In genomic region chr3:189530822-189531221, GRCh38 we compare ENCODE assay signal across 20 cellular contexts.
DNase-seq lines count a peak whose midpoint lies in the region; ATAC-seq and TF ChIP-seq lines count a peak whose summit lies in the region.
"Had no signal": no experiment of that assay in that cellular context is flagged by ENCODE, and none has a peak within 500 bp of the region (broad histone marks: within the 10 kb centered on the region; RNA-seq: fewer than 3 reads in every experiment).

No MANE protein-coding gene starts in this region.

- H3K27ac ChIP-seq in coronary artery (no peak overlapping the region), trophoblast cell (ENCODE audit: low read depth, low read length) (no peak overlapping the region)
- H3K27ac ChIP-seq: epithelial cell of prostate, heart right ventricle, PC-9, right atrium auricular region had no signal

- H3K27me3 Mint-ChIP-seq in activated naive CD8-positive, alpha-beta T cell = no peaks in the 10 kb centered on the region
- H3K27me3 Mint-ChIP-seq: activated naive CD8-positive, alpha-beta T cell treated with anti-CD3 and anti-CD28 coated beads, Interleukin-2, amount 10 ng/mL, durations not matched to agents 7 days and 5 days; CD4-positive, CD25-positive, alpha-beta regulatory T cell had no signal

- no peak overlapping the region for H2BK5ac ChIP-seq in trophoblast cell (ENCODE audit: low read depth, low read length, poor library complexity)

- H2BK120ac ChIP-seq in trophoblast cell (ENCODE audit: insufficient read depth, low read length, poor library complexity) = no peak overlapping the region

- H3K9me3 ChIP-seq in trophoblast cell (ENCODE audit: insufficient read depth, low read depth, low read length) = no peaks in the 10 kb centered on the region

- no peaks in the 10 kb centered on the region for H3K27me3 ChIP-seq in trophoblast cell (ENCODE audit: insufficient read depth, low read length)
- H3K27me3 ChIP-seq: heart right ventricle, right atrium auricular region had no signal

- no peak for TF ChIP-seq CTCF in coronary artery (IDR thresholded peaks at IDR 0.05)

- H3K36me3 ChIP-seq in trophoblast cell (ENCODE audit: control insufficient read depth in 1 of 2, insufficient read depth in 2 of 2, low read length in 2 of 2) = no peaks in the 10 kb centered on the region
- H3K36me3 ChIP-seq: heart right ventricle, right atrium auricular region had no signal

- no peaks in the 10 kb centered on the region for H3K79me2 ChIP-seq in trophoblast cell (ENCODE audit: control insufficient read depth, insufficient read depth, low read length, poor library complexity)

- no CpG with 5 or more reads among the region's 4 CpGs for WGBS in trophoblast cell (ENCODE audit: extremely low coverage, insufficient coverage, insufficient read length)

- no peak overlapping the region for H3K4me3 Mint-ChIP-seq in activated naive CD8-positive, alpha-beta T cell
- H3K4me3 Mint-ChIP-seq: activated naive CD8-positive, alpha-beta T cell treated with anti-CD3 and anti-CD28 coated beads, Interleukin-2, amount 10 ng/mL, durations not matched to agents 7 days and 5 days; CD4-positive, CD25-positive, alpha-beta regulatory T cell; natural killer cell treated with Interleukin-12 subunit alpha and Interleukin-12 subunit beta and Interleukin-15 and Interleukin-18, amount 100 ng/mL, for 72 hours had no signal

- H4K91ac ChIP-seq in trophoblast cell (ENCODE audit: low read depth, low read length) = no peak overlapping the region

- H4K8ac ChIP-seq in trophoblast cell (ENCODE audit: low read depth, low read length) = no peak overlapping the region

- H3K36me3 Mint-ChIP-seq in activated naive CD8-positive, alpha-beta T cell = peaks cover 3% of the 10 kb centered on the region
- H3K36me3 Mint-ChIP-seq: activated naive CD8-positive, alpha-beta T cell treated with anti-CD3 and anti-CD28 coated beads, Interleukin-2, amount 10 ng/mL, durations not matched to agents 7 days and 5 days; natural killer cell treated with Interleukin-12 subunit alpha and Interleukin-12 subunit beta and Interleukin-15 and Interleukin-18, amount 100 ng/mL, for 72 hours had no signal

- no peak overlapping the region for H4K12ac ChIP-seq in trophoblast cell (ENCODE audit: low read depth, low read length)

- DNase-seq in EL = peak; percentile 34
- peak; percentile 35 for DNase-seq in KG1 (lab: John Stamatoyannopoulos, UW)
- peak; percentile 67 for DNase-seq in kidney tubule cell (ENCODE audit: low spot score)
- no peak for DNase-seq in coronary artery (ENCODE audit: low spot score)
- no peak for DNase-seq in trophoblast cell
- DNase-seq: activated naive CD8-positive, alpha-beta T cell treated with anti-CD3 and anti-CD28 coated beads, Interleukin-2, amount 10 ng/mL, durations not matched to agents 7 days and 5 days; CD4-positive, CD25-positive, alpha-beta regulatory T cell; heart right ventricle; NCI-H1417 treated with DMSO at 0.1 percent for 48 hours; PC-9; stimulated activated CD4-positive, alpha-beta T cell treated with anti-CD3 and anti-CD28 coated beads, Interleukin-4, amount 100 ng/mL, for 4 hours; stimulated activated naive CD4-positive, alpha-beta T cell; T-helper 1 cell had no signal

- ATAC-seq in HG02870 (IDR thresholded peaks at IDR 0.05; ENCODE audit: unreplicated experiment) = no peak
- ATAC-seq in GM18505 (IDR thresholded peaks at IDR 0.05; ENCODE audit: unreplicated experiment) = no peak
- ATAC-seq: heart right ventricle; left lobe of liver; natural killer cell treated with Interleukin-12 subunit alpha and Interleukin-12 subunit beta and Interleukin-15 and Interleukin-18, amount 100 ng/mL, for 72 hours had no signal

- H3K4me1 Mint-ChIP-seq in activated naive CD8-positive, alpha-beta T cell (ENCODE audit: low read depth) = peaks cover 20% of the 10 kb centered on the region

- no peak overlapping the region for H3K4me2 ChIP-seq in trophoblast cell (ENCODE audit: low read length)
- H3K4me2 ChIP-seq: PC-9 had no signal

- no peak overlapping the region for H3K23ac ChIP-seq in trophoblast cell (ENCODE audit: low read length)

- H3K9ac ChIP-seq in trophoblast cell (ENCODE audit: low read length) = no peak overlapping the region

- H3K14ac ChIP-seq in trophoblast cell (ENCODE audit: low read length) = no peak overlapping the region

- peaks cover 3% of the 10 kb centered on the region for H3K9me3 Mint-ChIP-seq in activated naive CD8-positive, alpha-beta T cell (ENCODE audit: low read depth)

- no peak for TF ChIP-seq POLR2A in GM18505 (IDR thresholded peaks at IDR 0.05; ENCODE audit: borderline replicate concordance, extremely low read depth, insufficient read depth, insufficient read length)

- no peak overlapping the region for H3K4me3 ChIP-seq in coronary artery
- H3K4me3 ChIP-seq in trophoblast cell (ENCODE audit: low read depth, low read length) = no peak overlapping the region
- H3K4me3 ChIP-seq: heart right ventricle, PC-9, right atrium auricular region had no signal

- H3K4ac ChIP-seq in trophoblast cell (ENCODE audit: low read depth, low read length) = no peak overlapping the region

- H3K79me1 ChIP-seq in trophoblast cell (ENCODE audit: low read length) = no peaks in the 10 kb centered on the region

- no peaks in the 10 kb centered on the region for H3K4me1 ChIP-seq in trophoblast cell (ENCODE audit: control insufficient read depth in 1 of 2, insufficient read depth in 2 of 2, low read length in 2 of 2)
- H3K4me1 ChIP-seq: heart right ventricle, right atrium auricular region had no signal

- H3K18ac ChIP-seq in trophoblast cell (ENCODE audit: low read length) = no peak overlapping the region

- H3K27ac Mint-ChIP-seq in activated naive CD8-positive, alpha-beta T cell = peak overlapping the region; percentile 35
- H3K27ac Mint-ChIP-seq: activated naive CD8-positive, alpha-beta T cell treated with anti-CD3 and anti-CD28 coated beads, Interleukin-2, amount 10 ng/mL, durations not matched to agents 7 days and 5 days; natural killer cell treated with Interleukin-12 subunit alpha and Interleukin-12 subunit beta and Interleukin-15 and Interleukin-18, amount 100 ng/mL, for 72 hours had no signal

- H2BK12ac ChIP-seq in trophoblast cell (ENCODE audit: low read length) = no peak overlapping the region

- no peak overlapping the region for H2AFZ ChIP-seq in trophoblast cell (ENCODE audit: insufficient read depth, low read length, poor library complexity)
- H2AFZ ChIP-seq: PC-9 had no signal

- H2AK5ac ChIP-seq in trophoblast cell (ENCODE audit: low read length) = no peak overlapping the region

Comparison
In these comparisons a context has a peak if more than half of its experiments do, and no peak if none do; other contexts are left out.
1. DNase-seq: peak in EL (single experiment), KG1 (single experiment) and kidney tubule cell (single experiment); none in coronary artery (single experiment) and trophoblast cell (0 of 2).